In the genomic region with DNA sequence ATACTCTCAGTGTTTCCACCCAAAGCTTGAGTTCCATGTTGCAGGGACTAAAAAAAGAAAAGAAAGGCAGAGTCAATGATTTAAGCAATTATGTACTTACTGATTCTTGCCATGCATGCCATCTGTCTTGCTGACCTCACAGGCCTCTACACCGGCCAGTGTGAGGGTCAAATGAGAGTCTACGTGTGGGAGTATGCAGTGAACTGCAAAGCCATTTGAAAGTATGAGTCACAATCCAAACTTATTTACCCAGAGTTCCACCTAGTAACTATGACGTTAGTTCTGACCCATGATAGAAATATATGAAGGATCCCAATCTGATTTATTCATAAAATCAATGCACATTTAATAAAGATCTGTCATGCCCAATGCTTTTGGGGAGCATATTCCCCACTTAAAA, we compare ENCODE assay signal across 15 cellular contexts. TPM values are rescaled to one million over a fixed set of nuclear protein-coding genes. Genes with fewer than 3 reads are reported as not detected.
A peak's percentile ranks its signal among the peaks of the same experiment; 100 is the strongest.
DNase-seq lines count a peak whose midpoint lies in the region; ATAC-seq, FAIRE-seq and TF ChIP-seq lines count a peak whose summit lies in the region.
"Had no signal": no experiment of that assay in that cellular context is flagged by ENCODE, and none has a peak within 500 bp of the region (broad histone marks: within the 10 kb centered on the region; RNA-seq: fewer than 3 reads in every experiment).

No MANE protein-coding gene starts in this region.

- no peak overlapping the region for H2BK20ac ChIP-seq in H1 (ENCODE audit: low read length)

- POLR2A ChIA-PET in H1 (lab: Charles Lee; ENCODE audit: partially characterized antibody), result no interaction called here

- H3K9ac ChIP-seq in H1 (replicated peaks in 1 of 4; ENCODE audit: extremely low read depth in 1 of 4, low read depth in 3 of 4, low read length in 3 of 4), result no peak overlapping the region

- no peaks in the 10 kb centered on the region for H3K79me1 ChIP-seq in H1 (ENCODE audit: low read depth, low read length)

- no peak overlapping the region for H3K18ac ChIP-seq in H1 (ENCODE audit: extremely low read depth, low read length)

- H3K79me2 ChIP-seq in H1 (ENCODE audit: control insufficient read depth in 1 of 2, insufficient read depth in 2 of 2, low read length in 2 of 2), result no peaks in the 10 kb centered on the region

- FAIRE-seq in H1 (lab: Jason Lieb, UNC), result no peak

- TF ChIP-seq CTCF in AG10803 (conservative IDR thresholded peaks at IDR 0.05; ENCODE audit: low read length), result no peak
- no peak for TF ChIP-seq CTCF in H1 (IDR thresholded peaks at IDR 0.05; ENCODE audit: control extremely low read depth in 1 of 3, insufficient read depth in 1 of 3, low read depth in 1 of 3, low read length in 3 of 3)

- H4K8ac ChIP-seq in H1 (ENCODE audit: extremely low read depth, insufficient read depth, low read length), result no peak overlapping the region

- no peaks in the 10 kb centered on the region for H3K9me3 ChIP-seq in H1 (ENCODE audit: insufficient read depth in 2 of 2, low read depth in 1 of 2, low read length in 1 of 2)

- H3K56ac ChIP-seq in H1 (replicated peaks; ENCODE audit: insufficient read length, low read depth, low read length), result peak overlapping the region; percentile 25

- H3K4me3 ChIP-seq in AG10803 (ENCODE audit: low read length) (no peak overlapping the region), H1 (ENCODE audit: extremely low read depth in 1 of 4, insufficient read depth in 2 of 4, low read depth in 3 of 4, low read length in 4 of 4) (no peak overlapping the region)
- H3K4me3 ChIP-seq: skin epidermis had no signal

- H2BK15ac ChIP-seq in H1 (ENCODE audit: low read length), result no peak overlapping the region

- no peak overlapping the region for H4K91ac ChIP-seq in H1 (replicated peaks; ENCODE audit: insufficient read length, low read length)

- H3K23ac ChIP-seq in H1 (ENCODE audit: insufficient read length), result no peak overlapping the region

- no peaks in the 10 kb centered on the region for H3K36me3 ChIP-seq in H1 (ENCODE audit: control insufficient read depth in 2 of 4, insufficient read depth in 4 of 4, low read length in 3 of 4)

- TF ChIP-seq EP300 in H1 (IDR thresholded peaks at IDR 0.05; ENCODE audit: borderline replicate concordance in 1 of 2, low read depth in 2 of 2, low read length in 2 of 2), result no peak

- H3K23me2 ChIP-seq in H1 (ENCODE audit: low read depth, low read length), result no peaks in the 10 kb centered on the region

- no peak overlapping the region for H3K14ac ChIP-seq in H1 (ENCODE audit: insufficient read length)

- CTCF ChIA-PET in H1 (lab: Charles Lee; ENCODE audit: partially characterized antibody), result interaction anchor here (0.7 to 2.9 kb wide), 3 partner anchors 229 to 805 kb away, joined by 3 to 9 read pairs (median 3); no protein-coding TSS in a partner anchor

- ATAC-seq in GM19025 (IDR thresholded peaks at IDR 0.05; ENCODE audit: low read depth, unreplicated experiment), result peak; percentile 49
- ATAC-seq in HG03521 (IDR thresholded peaks at IDR 0.05; ENCODE audit: unreplicated experiment), result peak; percentile 64
- ATAC-seq in GM19328 (IDR thresholded peaks at IDR 0.05; ENCODE audit: unreplicated experiment), result no peak
- ATAC-seq: effector memory CD8-positive, alpha-beta T cell had no signal

- no peak overlapping the region for H3K4me2 ChIP-seq in H1 (ENCODE audit: insufficient read depth in 1 of 2, low read depth in 2 of 2, low read length in 2 of 2)

- H2AFZ ChIP-seq in H1 (ENCODE audit: low read length), result no peak overlapping the region

- H2BK120ac ChIP-seq in H1 (replicated peaks; ENCODE audit: low read depth, low read length), result no peak overlapping the region

- H2AK5ac ChIP-seq in H1 (ENCODE audit: low read depth, low read length), result no peak overlapping the region

- H2BK5ac ChIP-seq in H1 (ENCODE audit: low read depth, low read length), result no peak overlapping the region

- TF ChIP-seq RAD21 in H1 (IDR thresholded peaks at IDR 0.05 in 1 of 2, conservative IDR thresholded peaks at IDR 0.05 in 1 of 2; ENCODE audit: low read depth in 2 of 2, low read length in 2 of 2), result no peak

- H4K20me1 ChIP-seq in H1 (replicated peaks in 1 of 2; ENCODE audit: control insufficient read depth in 1 of 2, insufficient read depth in 2 of 2, low read length in 2 of 2), result no peaks in the 10 kb centered on the region

- peaks cover 0 to 6% (median 0%) of the 10 kb centered on the region in 4 experiments; a peak in 3 of 7 replicates for H3K4me1 ChIP-seq in H1 (replicated peaks in 1 of 4; ENCODE audit: control insufficient read depth in 3 of 4, insufficient read depth in 4 of 4, low read length in 3 of 4)

- WGBS in H1 (ENCODE audit: extremely low coverage in 1 of 2, insufficient coverage in 1 of 2, insufficient read length in 1 of 2, insufficient replicate concordance in 2 of 2, low coverage in 1 of 2, low lambda C conversion rate in 2 of 2, missing lambda C conversion rate in 1 of 2), 2 experiments, result 88% methylated on average over 3 of the region's 3 CpGs; no CpG with 5 or more reads in 1 of the 2 experiments

- H3K27me3 ChIP-seq in H1 (replicated peaks in 1 of 4; ENCODE audit: control insufficient read depth in 3 of 4, extremely low read depth in 1 of 4, insufficient read depth in 3 of 4, low read length in 3 of 4), result peaks cover 0 to 1% (median 0%) of the 10 kb centered on the region in 4 experiments; a peak in 1 of 7 replicates

- no peak for TF ChIP-seq POLR2A in H1 (IDR thresholded peaks at IDR 0.05; ENCODE audit: control extremely low read depth in 1 of 2, low read depth in 2 of 2, low read length in 2 of 2)

- DNase-seq in AG10803 (ENCODE audit: low read depth), result peak; percentile 42
- no peak for DNase-seq in H1 (ENCODE audit: low read depth in 1 of 2, low spot score in 2 of 2)
- no peak for DNase-seq in stimulated activated CD4-positive, alpha-beta T cell treated with anti-CD3 and anti-CD28 coated beads, Interleukin-4, amount 100 ng/mL, for 1 hour
- no peak for DNase-seq in NCI-H2107 treated with DMSO at 0.1 percent for 48 hours (lab: John Stamatoyannopoulos, UW; ENCODE audit: unreplicated experiment)
- DNase-seq in substantia nigra (lab: John Stamatoyannopoulos, UW), result no peak
- DNase-seq: activated naive CD4-positive, alpha-beta T cell treated with anti-CD3 and anti-CD28 coated beads for 36 hours; effector memory CD8-positive, alpha-beta T cell; NCI-H774; stimulated activated naive CD4-positive, alpha-beta T cell treated with Interleukin-2 at 50 U/mL for 16 hours had no signal

- no peak overlapping the region for H4K5ac ChIP-seq in H1 (ENCODE audit: insufficient read length, low read depth, low read length)

- H2BK12ac ChIP-seq in H1 (ENCODE audit: low read depth, low read length), result no peak overlapping the region

- H3K27ac ChIP-seq in H1 (ENCODE audit: low read depth, low read length) (no peak overlapping the region), substantia nigra (ENCODE audit: low read depth, low read length, poor library complexity, severe bottlenecking) (no peak overlapping the region)
- H3K27ac ChIP-seq: skin epidermis, VCaP had no signal

- no peak overlapping the region for H3K4ac ChIP-seq in H1 (replicated peaks; ENCODE audit: insufficient read length, low read depth, low read length)

TF ChIP-seq in H1, 55 proteins besides CTCF, POLR2A, EP300 and RAD21:
- TF ChIP-seq POU5F1 (IDR thresholded peaks at IDR 0.05; ENCODE audit: low read depth, low read length), result no peak

RNA-seq across cellular contexts. Expression of a gene that starts 26.5 kb away (rescaled TPM):
- 0.67 and 1.1 TPM in 2 replicates for total RNA-seq in H1 (2021; fragmentation: NEBNext Ultra II Directional; extraction: Animal tissue kit (Norgen Biotek cat#: 25700))
- 0.06 and 0.11 TPM in 2 replicates for polyA plus RNA-seq in H1 (2011; rRNA removed)
- polyA plus RNA-seq in H1 (2011; cell fraction: cytosol; rRNA removed), result 0.21 TPM
- polyA plus RNA-seq in H1 (2011; cell fraction: nucleus; rRNA removed), result 0.23 TPM
- 0.13 to 0.26 TPM (median 0.19 TPM) in 4 replicates for polyA plus RNA-seq in H1 (2012, experiment 1 of 2)
- not detected for polyA plus RNA-seq in H1 (2012, experiment 2 of 2)
- polyA plus RNA-seq in H1 (2013, experiment 1 of 2), result 0.20 TPM
- 0.26 TPM for polyA plus RNA-seq in H1 (2013, experiment 2 of 2)
- polyA minus RNA-seq in H1 (2011; rRNA and poly(A)+ RNA removed), result 0.73 and 3.3 TPM in 2 replicates
- polyA minus RNA-seq in H1 (2011; cell fraction: cytosol; rRNA and poly(A)+ RNA removed), result 0.15 TPM
- polyA minus RNA-seq in H1 (2011; cell fraction: nucleus; rRNA and poly(A)+ RNA removed), result 1.3 TPM
- total RNA-seq: activated naive CD4-positive, alpha-beta T cell treated with anti-CD3 and anti-CD28 coated beads for 36 hours had no signal
- polyA plus RNA-seq: IgD-negative memory B cell had no signal
